9 cellular contexts compared by ENCODE assay signal in the genomic region with DNA sequence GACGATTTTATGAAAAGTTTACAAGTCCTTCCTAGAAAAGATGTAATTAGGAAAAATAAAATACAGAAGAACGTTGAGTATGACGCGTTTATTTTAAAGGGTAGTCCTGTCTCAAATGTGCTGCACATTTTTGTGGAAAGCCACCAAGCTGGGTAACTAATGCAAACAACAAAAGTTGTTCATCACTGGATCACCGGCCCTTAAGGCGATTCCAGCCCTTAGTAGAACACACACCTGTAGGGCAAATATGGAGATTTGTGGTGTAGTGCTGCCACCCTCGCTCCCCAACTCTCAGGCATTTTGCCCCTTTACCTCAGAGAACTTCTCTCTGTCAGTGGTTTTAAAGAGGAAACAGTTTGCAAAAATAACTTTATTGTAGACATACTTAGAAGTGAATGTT. TPM values are rescaled to one million over a fixed set of nuclear protein-coding genes. Genes with fewer than 3 reads are reported as not detected.
DNase-seq lines count a peak whose midpoint lies in the region; ATAC-seq and TF ChIP-seq lines count a peak whose summit lies in the region.
"Had no signal": no experiment of that assay in that cellular context is flagged by ENCODE, and none has a peak within 500 bp of the region (broad histone marks: within the 10 kb centered on the region; RNA-seq: fewer than 3 reads in every experiment).

No MANE protein-coding gene starts in this region.

- TF ChIP-seq CTCF in MM.1S (IDR thresholded peaks at IDR 0.05; ENCODE audit: low read length) (no peak), osteoblast (IDR thresholded peaks at IDR 0.05; ENCODE audit: extremely low read depth, low read depth, low read length) (no peak), lower leg skin (IDR thresholded peaks at IDR 0.05) (no peak)

- H3K27ac ChIP-seq in CD8-positive, alpha-beta memory T cell (ENCODE audit: low read depth, low read length) = no peak overlapping the region
- H3K27ac ChIP-seq in MM.1S (ENCODE audit: low read length) (peak overlapping the region; percentile 60), osteoblast (ENCODE audit: low read depth, low read length) (no peak overlapping the region)

- no peak for ATAC-seq in effector memory CD8-positive, alpha-beta T cell (replicated peaks)
- ATAC-seq in GM18861 (IDR thresholded peaks at IDR 0.05; ENCODE audit: unreplicated experiment) = no peak

- H3K4me2 ChIP-seq in MM.1S (ENCODE audit: low read depth, low read length) (peak overlapping the region; percentile 73), osteoblast (ENCODE audit: insufficient read depth, low read length) (peak overlapping the region; percentile 63)

- H3K4me3 ChIP-seq in CD8-positive, alpha-beta memory T cell (ENCODE audit: low read length) = peak overlapping the region; percentile 55
- peak overlapping the region; percentile 57 for H3K4me3 ChIP-seq in MM.1S (ENCODE audit: low read length)
- peak overlapping the region; percentile 70 for H3K4me3 ChIP-seq in osteoblast (ENCODE audit: insufficient read depth, low read length)
- no peak overlapping the region for H3K4me3 ChIP-seq in lower leg skin (ENCODE audit: low read depth, poor library complexity, severe bottlenecking)

- peak overlapping the region; percentile 78 to 87 (median 84) for H3K4me3 Mint-ChIP-seq in CD8-positive, alpha-beta memory T cell
- peak overlapping the region; percentile 62 to 76 for H3K4me3 Mint-ChIP-seq in effector memory CD8-positive, alpha-beta T cell

- DNase-seq in CD8-positive, alpha-beta memory T cell = peak in 1 of 5 donors; percentile 25
- DNase-seq in MM.1S = peak; percentile 33
- no peak for DNase-seq in effector memory CD8-positive, alpha-beta T cell
- DNase-seq in osteoblast (ENCODE audit: insufficient read length, low spot score, missing footprints) = no peak
- no peak for DNase-seq in NCI-H187 treated with DMSO at 0.1 percent for 48 hours (lab: John Stamatoyannopoulos, UW)
- DNase-seq in HCEC 1CT = no peak
- no peak for DNase-seq in lower leg skin (ENCODE audit: low spot score in 2 of 2)
- DNase-seq: NCI-H2171 treated with DMSO at 0.1 percent for 48 hours had no signal

- CTCF ChIA-PET in CD8-positive, alpha-beta memory T cell (lab: Charles Lee) = no interaction called here

- H3K9me2 ChIP-seq in MM.1S (replicated peaks; ENCODE audit: insufficient read depth, low read length) = no peaks in the 10 kb centered on the region

- H2AFZ ChIP-seq in MM.1S (ENCODE audit: low read length) = no peak overlapping the region
- H2AFZ ChIP-seq in osteoblast (ENCODE audit: low read length) = peak overlapping the region; percentile 57

- peaks cover 43 to 60% (median 51%) of the 10 kb centered on the region in 3 donors for H3K4me1 Mint-ChIP-seq in CD8-positive, alpha-beta memory T cell
- peaks cover 25% of the 10 kb centered on the region in 2 donors for H3K4me1 Mint-ChIP-seq in effector memory CD8-positive, alpha-beta T cell (ENCODE audit: low read depth in 2 of 2)

- peak overlapping the region in 6 of 8 donors; percentile 15 to 86 (median 80) for H3K27ac Mint-ChIP-seq in CD8-positive, alpha-beta memory T cell
- peak overlapping the region in 1 of 2 donors; percentile 65 for H3K27ac Mint-ChIP-seq in effector memory CD8-positive, alpha-beta T cell

- H3K36me3 Mint-ChIP-seq in CD8-positive, alpha-beta memory T cell = peaks cover 0 to 20% (median 1%) of the 10 kb centered on the region in 3 donors
- peaks cover 27% of the 10 kb centered on the region for H3K36me3 Mint-ChIP-seq in effector memory CD8-positive, alpha-beta T cell (ENCODE audit: insufficient read depth)

- H3K9ac ChIP-seq in MM.1S (ENCODE audit: low read length) = peak overlapping the region; percentile 91

- peaks cover 14% of the 10 kb centered on the region; the same call in 1 of the 2 replicates for H3F3A ChIP-seq in MM.1S (ENCODE audit: insufficient read depth, low read length)

- no peak for TF ChIP-seq POLR2A in lower leg skin (IDR thresholded peaks at IDR 0.05)

- peaks cover 0 to 19% of the 10 kb centered on the region in 2 donors for H3K27me3 Mint-ChIP-seq in CD8-positive, alpha-beta memory T cell
- H3K27me3 Mint-ChIP-seq in effector memory CD8-positive, alpha-beta T cell = no peaks in the 10 kb centered on the region

- intact Hi-C loops in lower leg skin (cut with DNase I; ENCODE audit: low total_unique reads) = no loop called here

- no peaks in the 10 kb centered on the region for H3K9me3 ChIP-seq in CD8-positive, alpha-beta memory T cell (ENCODE audit: low read length)
- no peaks in the 10 kb centered on the region for H3K9me3 ChIP-seq in MM.1S (replicated peaks; ENCODE audit: insufficient read depth, low read length)
- H3K9me3 ChIP-seq in osteoblast (ENCODE audit: low read depth, low read length) = no peaks in the 10 kb centered on the region

- H3K79me2 ChIP-seq in MM.1S (ENCODE audit: low read length) = peaks cover 61% of the 10 kb centered on the region
- peaks cover 36% of the 10 kb centered on the region for H3K79me2 ChIP-seq in osteoblast (ENCODE audit: insufficient read depth, low read length)

- no peaks in the 10 kb centered on the region for H3K27me3 ChIP-seq in CD8-positive, alpha-beta memory T cell (ENCODE audit: insufficient read depth, low read length, poor library complexity, severe bottlenecking)
- H3K27me3 ChIP-seq in MM.1S (replicated peaks; ENCODE audit: insufficient read depth, low read length) (no peaks in the 10 kb centered on the region), osteoblast (ENCODE audit: insufficient read depth, low read length) (no peaks in the 10 kb centered on the region)

- H3K9me3 Mint-ChIP-seq in CD8-positive, alpha-beta memory T cell = peaks cover 0 to 5% (median 3%) of the 10 kb centered on the region in 5 donors
- no peaks in the 10 kb centered on the region for H3K9me3 Mint-ChIP-seq in effector memory CD8-positive, alpha-beta T cell

- POLR2A ChIA-PET in CD8-positive, alpha-beta memory T cell (lab: Charles Lee) = no interaction called here

- no peaks in the 10 kb centered on the region for H4K20me1 ChIP-seq in MM.1S (ENCODE audit: insufficient read depth, low read length)
- peaks cover under 1% of the 10 kb centered on the region for H4K20me1 ChIP-seq in osteoblast (ENCODE audit: insufficient read depth, low read length)

- H3K4me1 ChIP-seq in CD8-positive, alpha-beta memory T cell (ENCODE audit: insufficient read depth, low read length) = peaks cover 27% of the 10 kb centered on the region
- H3K4me1 ChIP-seq in MM.1S (ENCODE audit: low read length) = peaks cover 25% of the 10 kb centered on the region
- H3K4me1 ChIP-seq in osteoblast (ENCODE audit: insufficient read depth, low read length) = peaks cover 4% of the 10 kb centered on the region

- H3K36me3 ChIP-seq in CD8-positive, alpha-beta memory T cell (ENCODE audit: insufficient read depth, low read length) = no peaks in the 10 kb centered on the region
- no peaks in the 10 kb centered on the region for H3K36me3 ChIP-seq in MM.1S (replicated peaks; ENCODE audit: insufficient read depth, low read length)
- no peaks in the 10 kb centered on the region for H3K36me3 ChIP-seq in osteoblast (ENCODE audit: insufficient read depth, low read length)

- 42 to 53% methylated on average over 7 of the region's 7 CpGs for WGBS in lower leg skin, 2 donors

RNA-seq across cellular contexts. Expression of a gene that starts 1.9 kb away (rescaled TPM):
- 10 to 100 TPM; 21.3 to 25.0 TPM for total RNA-seq in CD8-positive, alpha-beta memory T cell
- 16.1 TPM for polyA plus RNA-seq in CD8-positive, alpha-beta memory T cell
- total RNA-seq in osteoblast = 15.2 and 16.2 TPM in 2 replicates
- 10 to 100 TPM; 14.8 to 31.7 (median 16.8) TPM for total RNA-seq in lower leg skin
